19 cellular contexts compared by ENCODE assay signal in the genomic region with DNA sequence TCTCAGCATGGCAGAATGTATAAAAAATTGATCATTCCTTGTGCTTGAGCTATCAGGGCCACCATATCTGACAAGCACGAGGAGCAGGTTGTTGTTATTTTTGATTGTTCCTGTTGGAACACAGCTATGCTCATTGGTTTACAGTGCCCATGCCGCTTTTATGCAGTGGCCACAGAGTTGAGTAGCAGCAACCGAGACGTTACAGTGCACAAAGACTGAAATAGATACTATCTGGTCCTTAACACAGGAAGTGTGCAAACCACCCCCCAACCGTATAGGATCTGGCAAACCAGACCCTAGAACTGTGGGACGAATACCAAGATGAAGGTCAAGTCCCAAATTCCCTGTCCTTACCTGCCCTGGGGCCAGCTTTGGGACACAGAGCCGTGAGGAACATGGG.
DNase-seq lines count a peak whose midpoint lies in the region; ATAC-seq and TF ChIP-seq lines count a peak whose summit lies in the region.
"Had no signal": no experiment of that assay in that cellular context is flagged by ENCODE, and none has a peak within 500 bp of the region (broad histone marks: within the 10 kb centered on the region; RNA-seq: fewer than 3 reads in every experiment).

No MANE protein-coding gene starts in this region.

- peak; percentile 19 for DNase-seq in activated CD8-positive, alpha-beta T cell treated with anti-CD3 and anti-CD28 coated beads, Interleukin-2, amount 10 ng/mL, durations not matched to agents 7 days and 5 days
- DNase-seq in activated CD8-positive, alpha-beta T cell treated with anti-CD3 and anti-CD28 coated beads for 36 hours: no peak
- DNase-seq in mesenchymal stem cell (no peak), osteocyte (ENCODE audit: extremely low spot score, unreplicated experiment) (no peak), GM23248 (no peak)
- no peak for DNase-seq in activated CD8-positive, alpha-beta memory T cell treated with anti-CD3 and anti-CD28 coated beads, Interleukin-2, amount 50 U/mL, for 4 hours
- DNase-seq: 8988T; C1 segment of cervical spinal cord; CD4-positive, CD25-positive, alpha-beta regulatory T cell; CD8-positive, alpha-beta memory T cell; COR-L47; DMS 273 treated with DMSO at 0.1 percent for 48 hours; DMS79; GF-D8; GOT3; H9; IMR-90 had no signal

- no peaks in the 10 kb centered on the region for H3K27me3 Mint-ChIP-seq in activated CD8-positive, alpha-beta T cell treated with anti-CD3 and anti-CD28 coated beads, Interleukin-2, amount 10 ng/mL, durations not matched to agents 7 days and 5 days (ENCODE audit: low read depth)
- H3K27me3 Mint-ChIP-seq in activated CD8-positive, alpha-beta T cell treated with anti-CD3 and anti-CD28 coated beads for 36 hours: no peaks in the 10 kb centered on the region
- no peaks in the 10 kb centered on the region for H3K27me3 Mint-ChIP-seq in osteocyte (ENCODE audit: unreplicated experiment)
- H3K27me3 Mint-ChIP-seq: CD4-positive, CD25-positive, alpha-beta regulatory T cell had no signal

- H3K27ac ChIP-seq in mesenchymal stem cell (ENCODE audit: low read length, poor library complexity, severe bottlenecking) (no peak overlapping the region), GM23248 (no peak overlapping the region)

- H3K4me3 Mint-ChIP-seq in activated CD8-positive, alpha-beta T cell treated with anti-CD3 and anti-CD28 coated beads, Interleukin-2, amount 10 ng/mL, durations not matched to agents 7 days and 5 days: no peak overlapping the region
- no peak overlapping the region for H3K4me3 Mint-ChIP-seq in activated CD8-positive, alpha-beta T cell treated with anti-CD3 and anti-CD28 coated beads for 36 hours
- H3K4me3 Mint-ChIP-seq in osteocyte (ENCODE audit: unreplicated experiment): no peak overlapping the region
- H3K4me3 Mint-ChIP-seq: CD4-positive, CD25-positive, alpha-beta regulatory T cell; CD8-positive, alpha-beta memory T cell; H9 had no signal

- no peak overlapping the region for H3K14ac ChIP-seq in mesenchymal stem cell (ENCODE audit: low read length in 2 of 2)

- H3K36me3 ChIP-seq in Loucy (ENCODE audit: insufficient read depth, low read length) (no peaks in the 10 kb centered on the region), mesenchymal stem cell (ENCODE audit: control insufficient read depth in 1 of 2, insufficient read depth in 2 of 2, low read depth in 1 of 2, low read length in 2 of 2) (no peaks in the 10 kb centered on the region), GM23248 (ENCODE audit: low read depth) (no peaks in the 10 kb centered on the region)

- H3K9me3 ChIP-seq in Loucy (ENCODE audit: insufficient read depth, low read depth, low read length) (no peaks in the 10 kb centered on the region), mesenchymal stem cell (ENCODE audit: control insufficient read depth, low read length) (peaks cover 3% of the 10 kb centered on the region), GM23248 (ENCODE audit: low read depth) (no peaks in the 10 kb centered on the region)

- TF ChIP-seq CTCF in activated CD8-positive, alpha-beta T cell treated with anti-CD3 and anti-CD28 coated beads for 36 hours (IDR thresholded peaks at IDR 0.05): no peak
- TF ChIP-seq CTCF in Loucy (conservative IDR thresholded peaks at IDR 0.05; ENCODE audit: low read length): no peak
- no peak for TF ChIP-seq CTCF in osteocyte (IDR thresholded peaks at IDR 0.05)

- H3K18ac ChIP-seq in mesenchymal stem cell (ENCODE audit: low read depth in 1 of 2, low read length in 2 of 2): no peak overlapping the region

- H3K4me2 ChIP-seq in Loucy (ENCODE audit: low read depth, low read length, poor library complexity, severe bottlenecking): no peak overlapping the region
- no peak overlapping the region for H3K4me2 ChIP-seq in mesenchymal stem cell (ENCODE audit: low read length, poor library complexity, severe bottlenecking)
- no peak overlapping the region for H3K4me2 ChIP-seq in GM23248 (ENCODE audit: unreplicated experiment)

- H3F3A ChIP-seq in Loucy (ENCODE audit: low read depth) (no peaks in the 10 kb centered on the region), GM23248 (ENCODE audit: insufficient read depth) (no peaks in the 10 kb centered on the region)

- H3K4me3 ChIP-seq in Loucy (ENCODE audit: low read length, poor library complexity, severe bottlenecking): no peak overlapping the region
- no peak overlapping the region for H3K4me3 ChIP-seq in mesenchymal stem cell (ENCODE audit: insufficient read depth in 1 of 2, low read depth in 1 of 2, low read length in 2 of 2)
- H3K4me3 ChIP-seq in GM23248: no peak overlapping the region
- H3K4me3 ChIP-seq: K562 had no signal

- no peaks in the 10 kb centered on the region for H3K36me3 Mint-ChIP-seq in activated CD8-positive, alpha-beta T cell treated with anti-CD3 and anti-CD28 coated beads, Interleukin-2, amount 10 ng/mL, durations not matched to agents 7 days and 5 days (ENCODE audit: low read depth)
- no peaks in the 10 kb centered on the region for H3K36me3 Mint-ChIP-seq in activated CD8-positive, alpha-beta T cell treated with anti-CD3 and anti-CD28 coated beads for 36 hours (ENCODE audit: low read depth)
- H3K36me3 Mint-ChIP-seq in osteocyte (ENCODE audit: unreplicated experiment): peaks cover 2% of the 10 kb centered on the region
- H3K36me3 Mint-ChIP-seq: CD4-positive, CD25-positive, alpha-beta regulatory T cell had no signal

- H3K9me2 ChIP-seq in Loucy (replicated peaks; ENCODE audit: low read depth, low read length) (no peaks in the 10 kb centered on the region), GM23248 (ENCODE audit: insufficient read depth) (no peaks in the 10 kb centered on the region)

- H3K27me3 ChIP-seq in Loucy (ENCODE audit: insufficient read depth, low read length, poor library complexity, severe bottlenecking): no peaks in the 10 kb centered on the region
- H3K27me3 ChIP-seq in mesenchymal stem cell (ENCODE audit: control insufficient read depth in 1 of 2, insufficient read depth in 1 of 2, low read length in 2 of 2): no peaks in the 10 kb centered on the region
- H3K27me3 ChIP-seq in GM23248 (replicated peaks; ENCODE audit: insufficient read depth): no peaks in the 10 kb centered on the region

- WGBS in mesenchymal stem cell: 93% methylated on average over 7 of the region's 7 CpGs
- 79 to 80% methylated on average over 7 of the region's 7 CpGs for WGBS in GM23248 (ENCODE audit: low coverage in 1 of 2, low lambda C conversion rate in 2 of 2, missing lambda C conversion rate in 2 of 2), 2 experiments

- H2BK12ac ChIP-seq in mesenchymal stem cell (ENCODE audit: low read length in 2 of 2): no peak overlapping the region

- H2BK120ac ChIP-seq in mesenchymal stem cell (ENCODE audit: low read depth, low read length): no peak overlapping the region

- no peak overlapping the region for H3K9ac ChIP-seq in Loucy (ENCODE audit: low read depth, low read length, poor library complexity, severe bottlenecking)
- H3K9ac ChIP-seq in mesenchymal stem cell (ENCODE audit: low read length): no peak overlapping the region
- no peak overlapping the region for H3K9ac ChIP-seq in GM23248

- H4K91ac ChIP-seq in mesenchymal stem cell (ENCODE audit: low read length): no peak overlapping the region

- no peaks in the 10 kb centered on the region for H3K9me3 Mint-ChIP-seq in activated CD8-positive, alpha-beta T cell treated with anti-CD3 and anti-CD28 coated beads, Interleukin-2, amount 10 ng/mL, durations not matched to agents 7 days and 5 days (ENCODE audit: insufficient read depth)
- peaks cover 3% of the 10 kb centered on the region for H3K9me3 Mint-ChIP-seq in activated CD8-positive, alpha-beta T cell treated with anti-CD3 and anti-CD28 coated beads for 36 hours
- H3K9me3 Mint-ChIP-seq in osteocyte (ENCODE audit: unreplicated experiment): no peaks in the 10 kb centered on the region

- H3K79me2 ChIP-seq in Loucy (ENCODE audit: insufficient read depth, low read length): no peaks in the 10 kb centered on the region
- no peaks in the 10 kb centered on the region for H3K79me2 ChIP-seq in GM23248 (ENCODE audit: insufficient read depth)

- peaks cover 11% of the 10 kb centered on the region for H3K4me1 Mint-ChIP-seq in activated CD8-positive, alpha-beta T cell treated with anti-CD3 and anti-CD28 coated beads, Interleukin-2, amount 10 ng/mL, durations not matched to agents 7 days and 5 days (ENCODE audit: low read depth)
- peaks cover 6% of the 10 kb centered on the region for H3K4me1 Mint-ChIP-seq in activated CD8-positive, alpha-beta T cell treated with anti-CD3 and anti-CD28 coated beads for 36 hours (ENCODE audit: low read depth)
- H3K4me1 Mint-ChIP-seq in osteocyte (ENCODE audit: unreplicated experiment): no peaks in the 10 kb centered on the region

- no peak overlapping the region for H3K23ac ChIP-seq in mesenchymal stem cell (ENCODE audit: low read length in 2 of 2)

- H2AK5ac ChIP-seq in mesenchymal stem cell (ENCODE audit: low read length, severe bottlenecking): no peak overlapping the region

- ATAC-seq in activated CD8-positive, alpha-beta T cell treated with anti-CD3 and anti-CD28 coated beads, Interleukin-2, amount 10 ng/mL, durations not matched to agents 7 days and 5 days: no peak
- ATAC-seq in activated CD8-positive, alpha-beta T cell treated with anti-CD3 and anti-CD28 coated beads for 36 hours: no peak
- ATAC-seq: K562 had no signal

- H2BK15ac ChIP-seq in mesenchymal stem cell (ENCODE audit: low read depth, poor library complexity, severe bottlenecking): peak overlapping the region; percentile 44

- in situ Hi-C loops in GM23248 (cut with MboI): no loop called here

- H3K4me1 ChIP-seq in Loucy (ENCODE audit: insufficient read depth, low read length, poor library complexity, severe bottlenecking): no peaks in the 10 kb centered on the region
- H3K4me1 ChIP-seq in mesenchymal stem cell (ENCODE audit: control insufficient read depth, insufficient read depth, low read depth, low read length): peaks cover 3% of the 10 kb centered on the region
- no peaks in the 10 kb centered on the region for H3K4me1 ChIP-seq in GM23248 (ENCODE audit: insufficient read depth)

- H4K20me1 ChIP-seq in Loucy (ENCODE audit: insufficient read depth, low read length, poor library complexity, severe bottlenecking): no peaks in the 10 kb centered on the region
- H4K20me1 ChIP-seq in GM23248 (ENCODE audit: insufficient read depth): no peaks in the 10 kb centered on the region

- H3K4ac ChIP-seq in mesenchymal stem cell (ENCODE audit: low read depth in 1 of 2, low read length in 2 of 2): no peak overlapping the region

- no peak overlapping the region for H4K8ac ChIP-seq in mesenchymal stem cell (ENCODE audit: low read length)

- H3K27ac Mint-ChIP-seq in activated CD8-positive, alpha-beta T cell treated with anti-CD3 and anti-CD28 coated beads, Interleukin-2, amount 10 ng/mL, durations not matched to agents 7 days and 5 days: no peak overlapping the region
- no peak overlapping the region for H3K27ac Mint-ChIP-seq in activated CD8-positive, alpha-beta T cell treated with anti-CD3 and anti-CD28 coated beads for 36 hours
- no peak overlapping the region for H3K27ac Mint-ChIP-seq in osteocyte (ENCODE audit: unreplicated experiment)
- H3K27ac Mint-ChIP-seq: CD4-positive, CD25-positive, alpha-beta regulatory T cell; H9 had no signal

- CTCF ChIA-PET in activated CD8-positive, alpha-beta T cell treated with anti-CD3 and anti-CD28 coated beads, Interleukin-2, amount 10 ng/mL, durations not matched to agents 7 days and 5 days (lab: Charles Lee): no interaction called here
- CTCF ChIA-PET in activated CD8-positive, alpha-beta T cell treated with anti-CD3 and anti-CD28 coated beads for 36 hours (lab: Charles Lee): no interaction called here

- no peak overlapping the region for H2BK5ac ChIP-seq in mesenchymal stem cell (ENCODE audit: low read depth, low read length, poor library complexity, severe bottlenecking)

- POLR2A ChIA-PET in activated CD8-positive, alpha-beta T cell treated with anti-CD3 and anti-CD28 coated beads, Interleukin-2, amount 10 ng/mL, durations not matched to agents 7 days and 5 days (lab: Charles Lee): no interaction called here
- POLR2A ChIA-PET in activated CD8-positive, alpha-beta T cell treated with anti-CD3 and anti-CD28 coated beads for 36 hours (lab: Charles Lee): no interaction called here

- intact Hi-C loops in activated CD8-positive, alpha-beta T cell treated with anti-CD3 and anti-CD28 coated beads for 36 hours (cut with micrococcal nuclease): no loop called here

- H2AFZ ChIP-seq in Loucy (ENCODE audit: low read length) (0 out of 2 replicates have a peak overlapping the region, but pooled peaks have one; percentile 9), mesenchymal stem cell (ENCODE audit: low read depth, low read length) (no peak overlapping the region), GM23248 (no peak overlapping the region)

- no peaks in the 10 kb centered on the region for H3K79me1 ChIP-seq in mesenchymal stem cell (replicated peaks; ENCODE audit: low read length, poor library complexity, severe bottlenecking)
